In the genomic region with DNA sequence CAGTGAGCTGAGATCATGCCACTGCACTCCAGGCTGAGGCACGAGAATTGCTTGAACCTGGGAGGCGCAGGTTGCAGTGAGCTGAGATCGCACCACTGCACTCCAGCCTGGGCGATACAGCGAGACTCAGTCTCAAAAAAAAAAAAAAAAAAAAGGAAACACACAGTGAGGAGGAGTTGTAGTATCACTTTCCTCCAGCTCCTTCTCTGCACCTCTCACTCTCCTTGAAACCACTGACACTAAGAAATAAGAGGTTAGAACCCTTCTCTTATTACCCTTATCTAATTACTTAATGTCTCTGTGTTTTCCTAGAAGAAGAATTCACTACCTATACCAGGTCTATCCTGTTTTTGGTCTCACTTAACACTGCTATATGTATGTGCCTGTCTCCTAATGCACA, we compare ENCODE assay signal across 15 cellular contexts. TPM values are rescaled to one million over a fixed set of nuclear protein-coding genes. Genes with fewer than 3 reads are reported as not detected.
DNase-seq lines count a peak whose midpoint lies in the region; ATAC-seq lines count a peak whose summit lies in the region.
"Had no signal": no experiment of that assay in that cellular context is flagged by ENCODE, and none has a peak within 500 bp of the region (broad histone marks: within the 10 kb centered on the region; RNA-seq: fewer than 3 reads in every experiment).

No MANE protein-coding gene starts in this region.

- peaks cover 27 to 48% (median 38%) of the 10 kb centered on the region in 4 donors for H3K4me1 Mint-ChIP-seq in CD4-positive, CD25-positive, alpha-beta regulatory T cell
- H3K4me1 Mint-ChIP-seq in IgD-negative memory B cell (peaks cover 32 to 38% (median 32%) of the 10 kb centered on the region in 3 donors), immature natural killer cell (peaks cover 63 to 65% of the 10 kb centered on the region in 2 donors)
- H3K4me1 Mint-ChIP-seq: brain had no signal

- peaks cover 20% of the 10 kb centered on the region for H3K4me1 ChIP-seq in CD4-positive, CD25-positive, alpha-beta regulatory T cell (ENCODE audit: control insufficient read depth, insufficient read depth, low read length, poor library complexity, severe bottlenecking)
- H3K4me1 ChIP-seq: psoas muscle had no signal

- H3K27ac ChIP-seq in CD4-positive, CD25-positive, alpha-beta regulatory T cell (ENCODE audit: insufficient read depth, low read length, poor library complexity, severe bottlenecking) = no peak overlapping the region
- H3K27ac ChIP-seq: psoas muscle had no signal

- ATAC-seq in CD4-positive, CD25-positive, alpha-beta regulatory T cell (ENCODE audit: low read depth in 2 of 2) = no peak
- ATAC-seq in GM18511 (IDR thresholded peaks at IDR 0.05; ENCODE audit: unreplicated experiment) = peak; percentile 56
- ATAC-seq in HG03039 (IDR thresholded peaks at IDR 0.05; ENCODE audit: unreplicated experiment) = no peak
- ATAC-seq: left lobe of liver, psoas muscle had no signal

- H3K27me3 ChIP-seq in CD4-positive, CD25-positive, alpha-beta regulatory T cell (ENCODE audit: control insufficient read depth, insufficient read depth, low read length) = no peaks in the 10 kb centered on the region

- H3K36me3 ChIP-seq in CD4-positive, CD25-positive, alpha-beta regulatory T cell (ENCODE audit: control insufficient read depth, insufficient read depth, low read length) = peaks cover 6% of the 10 kb centered on the region

- DNase-seq in CD4-positive, CD25-positive, alpha-beta regulatory T cell = no peak
- DNase-seq in immature natural killer cell = peak in 1 of 3 donors; percentile 20
- no peak for DNase-seq in central memory CD4-positive, alpha-beta T cell
- DNase-seq in NCI-H774 (lab: John Stamatoyannopoulos, UW) = no peak
- DNase-seq in COLO668 (lab: John Stamatoyannopoulos, UW; ENCODE audit: unreplicated experiment) = no peak
- DNase-seq: activated effector memory CD4-positive, alpha-beta T cell treated with Interleukin-2 at 50 U/mL for 16 hours; MM.1S; NCI-H2081; psoas muscle; stimulated activated CD4-positive, alpha-beta T cell treated with anti-CD3 and anti-CD28 coated beads, Interleukin-12 subunit alpha, Interleukin-12 subunit beta, amount 100 ng/mL, for 4 hours had no signal

- H3K36me3 Mint-ChIP-seq in CD4-positive, CD25-positive, alpha-beta regulatory T cell = peaks cover 24% of the 10 kb centered on the region
- H3K36me3 Mint-ChIP-seq in IgD-negative memory B cell = peaks cover 5% of the 10 kb centered on the region
- H3K36me3 Mint-ChIP-seq in immature natural killer cell = peaks cover 0 to 5% (median 5%) of the 10 kb centered on the region in 3 donors
- H3K36me3 Mint-ChIP-seq: brain had no signal

- no peaks in the 10 kb centered on the region for H3K9me3 ChIP-seq in CD4-positive, CD25-positive, alpha-beta regulatory T cell (ENCODE audit: control insufficient read depth in 2 of 2, low read length in 2 of 2)
- H3K9me3 ChIP-seq: psoas muscle had no signal

- no peak overlapping the region for H3K4me3 ChIP-seq in CD4-positive, CD25-positive, alpha-beta regulatory T cell (ENCODE audit: low read depth, low read length)
- H3K4me3 ChIP-seq: psoas muscle had no signal

- peak overlapping the region in 2 of 3 donors; percentile 32 to 70 for H3K27ac Mint-ChIP-seq in CD4-positive, CD25-positive, alpha-beta regulatory T cell
- H3K27ac Mint-ChIP-seq in IgD-negative memory B cell (peak overlapping the region in 1 of 3 donors; percentile 24), immature natural killer cell (peak overlapping the region; percentile 86 to 99 (median 96))
- H3K27ac Mint-ChIP-seq: brain had no signal

- peak overlapping the region in 1 of 4 donors; percentile 23 for H3K4me3 Mint-ChIP-seq in CD4-positive, CD25-positive, alpha-beta regulatory T cell
- H3K4me3 Mint-ChIP-seq in IgD-negative memory B cell (peak overlapping the region in 3 of 4 donors; percentile 8 to 70 (median 66)), immature natural killer cell (peak overlapping the region; percentile 42 to 94 (median 53))
- H3K4me3 Mint-ChIP-seq: brain had no signal

- H3K27me3 Mint-ChIP-seq in CD4-positive, CD25-positive, alpha-beta regulatory T cell = no peaks in the 10 kb centered on the region
- H3K27me3 Mint-ChIP-seq in IgD-negative memory B cell (no peaks in the 10 kb centered on the region), immature natural killer cell (ENCODE audit: low read depth in 3 of 3) (peaks cover 2% of the 10 kb centered on the region in 3 donors)
- H3K27me3 Mint-ChIP-seq: brain had no signal

- no peaks in the 10 kb centered on the region for H3K9me3 Mint-ChIP-seq in CD4-positive, CD25-positive, alpha-beta regulatory T cell
- H3K9me3 Mint-ChIP-seq in IgD-negative memory B cell = no peaks in the 10 kb centered on the region
- no peaks in the 10 kb centered on the region for H3K9me3 Mint-ChIP-seq in immature natural killer cell
- H3K9me3 Mint-ChIP-seq: brain had no signal

RNA-seq across cellular contexts. Expression of a gene that starts 31.7 kb away (rescaled TPM):
- total RNA-seq in CD4-positive, CD25-positive, alpha-beta regulatory T cell = 34.0 TPM
- 10 to 100 TPM; 39.1 to 69.2 (median 46.1) TPM for polyA plus RNA-seq in CD4-positive, CD25-positive, alpha-beta regulatory T cell
- 15.3 TPM for polyA plus RNA-seq in IgD-negative memory B cell
- 100 to 1,000 TPM in 2 of 3 donors, 10 to 100 TPM in 1; 99.6 to 157 (median 150) TPM for polyA plus RNA-seq in immature natural killer cell
